15 cellular contexts compared by ENCODE assay signal in genomic region chr17:56601613-56602012, GRCh38. TPM values are rescaled to one million over a fixed set of nuclear protein-coding genes. Genes with fewer than 3 reads are reported as not detected.
DNase-seq lines count a peak whose midpoint lies in the region; ATAC-seq and TF ChIP-seq lines count a peak whose summit lies in the region.
"Had no signal": no experiment of that assay in that cellular context is flagged by ENCODE, and none has a peak within 500 bp of the region (broad histone marks: within the 10 kb centered on the region; RNA-seq: fewer than 3 reads in every experiment).

No MANE protein-coding gene starts in this region.

- peak; percentile 19 to 39 for DNase-seq in NOMO-1 (lab: John Stamatoyannopoulos, UW; ENCODE audit: unreplicated experiment in 2 of 2)
- DNase-seq in NOMO-1 treated with DMSO at 0.1 percent for 48 hours (lab: John Stamatoyannopoulos, UW; ENCODE audit: unreplicated experiment) = no peak
- peak; percentile 27 for DNase-seq in AG20443 (ENCODE audit: low spot score)
- peak; percentile 24 for DNase-seq in NB4 (ENCODE audit: low read depth)
- DNase-seq in naive thymus-derived CD4-positive, alpha-beta T cell = no peak
- no peak for DNase-seq in activated T-cell treated with anti-CD3 and anti-CD28 coated beads, Interleukin-2, amount 50 U/mL, for 24 hours
- DNase-seq in activated CD4-positive, alpha-beta T cell treated with anti-CD3 and anti-CD28 coated beads, Interleukin-2, amount 50 U/mL, for 48 hours = no peak
- DNase-seq: AML-193, DMS79, GM23248 had no signal

- peak overlapping the region in 8 of 10 donors; percentile 5 to 85 (median 48) for H3K4me3 Mint-ChIP-seq in naive thymus-derived CD4-positive, alpha-beta T cell
- no peak overlapping the region for H3K4me3 Mint-ChIP-seq in activated T-cell treated with anti-CD3 and anti-CD28 coated beads, Interleukin-2, amount 50 U/mL, for 24 hours

- H3K4me1 ChIP-seq in naive thymus-derived CD4-positive, alpha-beta T cell (ENCODE audit: control insufficient read depth in 2 of 2, insufficient read depth in 2 of 2, low read length in 2 of 2) = peaks cover 0 to 81% of the 10 kb centered on the region in 2 donors

- no peak for ATAC-seq in naive thymus-derived CD4-positive, alpha-beta T cell
- ATAC-seq in GM18873 (IDR thresholded peaks at IDR 0.05; ENCODE audit: low FRiP score, unreplicated experiment) = no peak
- ATAC-seq: HCT116 had no signal

- POLR2A ChIA-PET in naive thymus-derived CD4-positive, alpha-beta T cell (lab: Charles Lee) = interaction anchor here (0.8 to 13.8 kb wide), 8 partner anchors 5 to 178 kb away, joined by 3 to 347 read pairs (median 28); partner anchors contain the start of gene NOG

- H3K27me3 ChIP-seq in naive thymus-derived CD4-positive, alpha-beta T cell (ENCODE audit: control insufficient read depth in 2 of 2, insufficient read depth in 2 of 2, low read length in 2 of 2) = peaks cover 0 to 3% of the 10 kb centered on the region in 2 donors
- H3K27me3 ChIP-seq: BLaER1 had no signal

- no peak for TF ChIP-seq CTCF in NB4 (IDR thresholded peaks at IDR 0.05; ENCODE audit: low read depth, low read length)

- peaks cover 33 to 96% (median 89%) of the 10 kb centered on the region in 7 donors for H3K4me1 Mint-ChIP-seq in naive thymus-derived CD4-positive, alpha-beta T cell
- peaks cover 66% of the 10 kb centered on the region for H3K4me1 Mint-ChIP-seq in activated T-cell treated with anti-CD3 and anti-CD28 coated beads, Interleukin-2, amount 50 U/mL, for 24 hours (ENCODE audit: low read depth)

- H3K36me3 Mint-ChIP-seq in naive thymus-derived CD4-positive, alpha-beta T cell = peaks cover 0 to 8% (median 5%) of the 10 kb centered on the region in 5 donors
- no peaks in the 10 kb centered on the region for H3K36me3 Mint-ChIP-seq in activated T-cell treated with anti-CD3 and anti-CD28 coated beads, Interleukin-2, amount 50 U/mL, for 24 hours (ENCODE audit: low read depth)

- peaks cover 0 to 11% (median 1%) of the 10 kb centered on the region in 11 donors for H3K9me3 Mint-ChIP-seq in naive thymus-derived CD4-positive, alpha-beta T cell
- H3K9me3 Mint-ChIP-seq in activated T-cell treated with anti-CD3 and anti-CD28 coated beads, Interleukin-2, amount 50 U/mL, for 24 hours = no peaks in the 10 kb centered on the region

- H3K27me3 Mint-ChIP-seq in naive thymus-derived CD4-positive, alpha-beta T cell = peaks cover 0 to 28% (median 5%) of the 10 kb centered on the region in 5 donors
- peaks cover 23% of the 10 kb centered on the region for H3K27me3 Mint-ChIP-seq in activated T-cell treated with anti-CD3 and anti-CD28 coated beads, Interleukin-2, amount 50 U/mL, for 24 hours

- H3K27ac Mint-ChIP-seq in naive thymus-derived CD4-positive, alpha-beta T cell = peak overlapping the region in 8 of 9 donors; percentile 99 to 100 (median 99)
- H3K27ac Mint-ChIP-seq in activated T-cell treated with anti-CD3 and anti-CD28 coated beads, Interleukin-2, amount 50 U/mL, for 24 hours = no peak overlapping the region

- H3K9me3 ChIP-seq in naive thymus-derived CD4-positive, alpha-beta T cell (ENCODE audit: control insufficient read depth in 2 of 3, low read length in 3 of 3) = no peaks in the 10 kb centered on the region
- H3K9me3 ChIP-seq: BLaER1 had no signal

- no peak overlapping the region for H3K4me3 ChIP-seq in NB4 (ENCODE audit: low read depth, low read length)
- H3K4me3 ChIP-seq in naive thymus-derived CD4-positive, alpha-beta T cell (ENCODE audit: low read length) = no peak overlapping the region
- H3K4me3 ChIP-seq: BLaER1, GM23248 had no signal

- intact Hi-C loops in naive thymus-derived CD4-positive, alpha-beta T cell (cut with micrococcal nuclease) = loop anchor here in 1 of 2 donors (1.0 to 2.0 kb wide), 2 partner anchors 8 to 53 kb away; partner anchors contain the start of gene NOG

- TF ChIP-seq POLR2A in NB4 (IDR thresholded peaks at IDR 0.05; ENCODE audit: extremely low read depth, insufficient read length) = no peak

- CTCF ChIA-PET in naive thymus-derived CD4-positive, alpha-beta T cell (lab: Charles Lee) = interaction anchor here (0.7 to 2.6 kb wide), 7 partner anchors 8 to 179 kb away, joined by 3 to 29 read pairs (median 4); partner anchors contain the start of gene NOG

- H3K36me3 ChIP-seq in naive thymus-derived CD4-positive, alpha-beta T cell (ENCODE audit: control insufficient read depth in 2 of 3, insufficient read depth in 3 of 3, low read length in 3 of 3) = no peaks in the 10 kb centered on the region
- H3K36me3 ChIP-seq: BLaER1 had no signal

- peak overlapping the region; percentile 88 for H3K27ac ChIP-seq in naive thymus-derived CD4-positive, alpha-beta T cell (ENCODE audit: low read depth, low read length)
- H3K27ac ChIP-seq: 22Rv1, BLaER1, GM23248, HL-60 had no signal

RNA-seq across cellular contexts. Expression of gene NOG, which starts 8.1 kb away (rescaled TPM):
- total RNA-seq in naive thymus-derived CD4-positive, alpha-beta T cell = 100 to 1,000 TPM in 2 of 5 experiments, 10 to 100 TPM in 2, under 1 TPM in 1; 0.12 to 169 (median 31.4) TPM
- 10 to 100 TPM; 65.1 to 67.1 TPM for polyA plus RNA-seq in naive thymus-derived CD4-positive, alpha-beta T cell

Comparison
In these comparisons a context has a peak if more than half of its experiments do, and no peak if none do; other contexts are left out.
1. DNase-seq: peak in NOMO-1 (2 of 2), AG20443 (single experiment) and NB4 (single experiment); none in NOMO-1 treated with DMSO at 0.1 percent for 48 hours (single experiment), naive thymus-derived CD4-positive, alpha-beta T cell (0 of 9), activated T-cell treated with anti-CD3 and anti-CD28 coated beads, Interleukin-2, amount 50 U/mL, for 24 hours (single experiment) and activated CD4-positive, alpha-beta T cell treated with anti-CD3 and anti-CD28 coated beads, Interleukin-2, amount 50 U/mL, for 48 hours (0 of 2).